ENCODE assay signal across 8 cellular contexts in genomic region chr6:81938014-81938761, GRCh38.
DNase-seq lines count a peak whose midpoint lies in the region; ATAC-seq, FAIRE-seq and TF ChIP-seq lines count a peak whose summit lies in the region.

No MANE protein-coding gene starts in this region.

- H3K27ac ChIP-seq in SK-N-SH (ENCODE audit: low read depth in 2 of 2, low read length in 1 of 2) (peak overlapping the region in 1 of 2 experiments; percentile 93; a peak in 3 of 4 replicates), keratinocyte (ENCODE audit: control insufficient read depth, insufficient read depth, low read length) (peak overlapping the region; percentile 98), SJCRH30 (no peak overlapping the region)

- H3K9me3 ChIP-seq in SK-N-SH (no peaks in the 10 kb centered on the region), keratinocyte (ENCODE audit: control insufficient read depth, low read depth, low read length) (no peaks in the 10 kb centered on the region), SJCRH30 (replicated peaks) (no peaks in the 10 kb centered on the region)

- H3K36me3 ChIP-seq in SK-N-SH (replicated peaks in 1 of 2; ENCODE audit: control insufficient read depth in 1 of 2, insufficient read depth in 2 of 2, low read length in 1 of 2) (no peaks in the 10 kb centered on the region), keratinocyte (ENCODE audit: control insufficient read depth in 2 of 2, extremely low read depth in 1 of 2, insufficient read depth in 2 of 2, low read length in 2 of 2) (no peaks in the 10 kb centered on the region), SJCRH30 (no peaks in the 10 kb centered on the region)

- dilution Hi-C loops in keratinocyte (cut with MboI; ENCODE audit: extremely low pct_ligation_motif_present, low sequenced_read_pairs), result no loop called here

- H3K4me2 ChIP-seq in SK-N-SH, result peak overlapping the region; percentile 38; the same call in 1 of the 2 replicates
- H3K4me2 ChIP-seq in keratinocyte (ENCODE audit: control insufficient read depth, extremely low read depth, insufficient read depth, low read depth, low read length), result peak overlapping the region; percentile 62

- no peak for DNase-seq in SK-N-SH
- peak; percentile 94 for DNase-seq in keratinocyte (ENCODE audit: low read depth, low spot score)
- no peak for DNase-seq in NCI-H748 (lab: John Stamatoyannopoulos, UW; ENCODE audit: unreplicated experiment)
- no peak for DNase-seq in SJCRH30
- DNase-seq in activated CD8-positive, alpha-beta memory T cell treated with anti-CD3 and anti-CD28 coated beads for 24 hours, result no peak
- no peak for DNase-seq in RPMI8226

- H4K20me1 ChIP-seq in SK-N-SH (ENCODE audit: insufficient read depth), result no peaks in the 10 kb centered on the region
- no peaks in the 10 kb centered on the region for H4K20me1 ChIP-seq in keratinocyte (ENCODE audit: control insufficient read depth, extremely low read depth, insufficient read depth, low read length)

- H3K4me3 ChIP-seq in SK-N-SH (ENCODE audit: low read depth in 2 of 2, low read length in 1 of 2), result no peak overlapping the region
- no peak overlapping the region for H3K4me3 ChIP-seq in keratinocyte (ENCODE audit: control insufficient read depth in 2 of 3, extremely low read depth in 1 of 3, insufficient read depth in 2 of 3, low read depth in 1 of 3, low read length in 3 of 3)
- H3K4me3 ChIP-seq in SJCRH30, result no peak overlapping the region

- H3K27me3 ChIP-seq in SK-N-SH (ENCODE audit: insufficient read depth), result no peaks in the 10 kb centered on the region
- no peaks in the 10 kb centered on the region for H3K27me3 ChIP-seq in keratinocyte (ENCODE audit: control insufficient read depth, extremely low read depth, insufficient read depth, low read length)
- no peaks in the 10 kb centered on the region for H3K27me3 ChIP-seq in SJCRH30

- no peak overlapping the region for H2AFZ ChIP-seq in SK-N-SH (ENCODE audit: low read depth)
- peak overlapping the region; percentile 2 for H2AFZ ChIP-seq in keratinocyte (ENCODE audit: control insufficient read depth, low read length)

- FAIRE-seq in keratinocyte (lab: Jason Lieb, UNC), result peak; percentile 97

- no peak; a peak in 1 of 4 replicates for TF ChIP-seq EP300 in SK-N-SH (IDR thresholded peaks at IDR 0.05; ENCODE audit: borderline replicate concordance in 1 of 2, low read depth in 1 of 2, low read length in 1 of 2)

- H3K79me2 ChIP-seq in SK-N-SH (ENCODE audit: insufficient read depth) (no peaks in the 10 kb centered on the region), keratinocyte (ENCODE audit: control insufficient read depth, insufficient read depth, low read length) (no peaks in the 10 kb centered on the region)

- peak overlapping the region; percentile 44; the same call in 1 of the 2 replicates for H3K9ac ChIP-seq in SK-N-SH
- peak overlapping the region; percentile 57 for H3K9ac ChIP-seq in keratinocyte (ENCODE audit: control insufficient read depth, extremely low read depth, insufficient read depth, low read length)

- CTCF ChIA-PET in SK-N-SH (lab: Yijun Ruan, JAX), result no interaction called here

- TF ChIP-seq CTCF in SK-N-SH (IDR thresholded peaks at IDR 0.05), result no peak
- TF ChIP-seq CTCF in keratinocyte (optimal IDR thresholded peaks at IDR 0.05 in 1 of 3, IDR thresholded peaks at IDR 0.05 in 1 of 3, conservative IDR thresholded peaks at IDR 0.05 in 1 of 3; ENCODE audit: extremely low read depth in 1 of 3, insufficient read depth in 2 of 3, low read length in 3 of 3), result no peak

- POLR2A ChIA-PET in SK-N-SH (lab: Yijun Ruan, JAX), result no interaction called here

- no peaks in the 10 kb centered on the region for H3K9me1 ChIP-seq in keratinocyte (ENCODE audit: control insufficient read depth, extremely low read depth, insufficient read depth, low read length)

- 21% methylated on average over 4 of the region's 4 CpGs for WGBS in SK-N-SH (ENCODE audit: low lambda C conversion rate)

- peak; percentile 92 for ATAC-seq in GM18517 (IDR thresholded peaks at IDR 0.05; ENCODE audit: unreplicated experiment)
- ATAC-seq in HG03108 (IDR thresholded peaks at IDR 0.05; ENCODE audit: unreplicated experiment), result peak; percentile 69

- no peaks in the 10 kb centered on the region for H3K9me2 ChIP-seq in SK-N-SH

- TF ChIP-seq RAD21 in SK-N-SH (IDR thresholded peaks at IDR 0.05; ENCODE audit: low read length), result no peak

- H3F3A ChIP-seq in SK-N-SH (replicated peaks; ENCODE audit: insufficient read depth), result peaks cover 33% of the 10 kb centered on the region

- H3K4me1 ChIP-seq in SK-N-SH (ENCODE audit: control insufficient read depth in 1 of 2, insufficient read depth in 2 of 2, low read depth in 1 of 2, low read length in 1 of 2), result peaks cover 0 to 40% of the 10 kb centered on the region in 2 experiments; a peak in 3 of 4 replicates
- H3K4me1 ChIP-seq in keratinocyte (ENCODE audit: control insufficient read depth, extremely low read depth, insufficient read depth, low read length), result peaks cover 32% of the 10 kb centered on the region
- H3K4me1 ChIP-seq in SJCRH30, result no peaks in the 10 kb centered on the region

TF ChIP-seq in SK-N-SH, 30 proteins besides CTCF, POLR2A, EP300 and RAD21:
- TF ChIP-seq MAX (IDR thresholded peaks at IDR 0.05; ENCODE audit: low read depth) (peak; percentile 43; the same call in 1 of the 2 replicates), TCF12 (IDR thresholded peaks at IDR 0.05) (peak; percentile 86), USF1 (IDR thresholded peaks at IDR 0.05; ENCODE audit: borderline replicate concordance, low read depth) (peak; percentile 59; the same call in 1 of the 2 replicates), RCOR1 (IDR thresholded peaks at IDR 0.05; ENCODE audit: low read length) (no peak), FOSL2 (IDR thresholded peaks at IDR 0.05; ENCODE audit: borderline replicate concordance, low read depth) (peak; percentile 89), USF2 (IDR thresholded peaks at IDR 0.05; ENCODE audit: borderline replicate concordance, low read depth, low read length) (no peak), REST (IDR thresholded peaks at IDR 0.05; ENCODE audit: low read depth, low read length) (no peak), MEF2A (IDR thresholded peaks at IDR 0.05; ENCODE audit: borderline replicate concordance, low read depth) (0 out of 2 replicates have a peak, but pooled peaks have one; percentile 34), PBX3 (IDR thresholded peaks at IDR 0.05) (peak; percentile 56), ELF1 (IDR thresholded peaks at IDR 0.05) (no peak), FOXM1 (IDR thresholded peaks at IDR 0.05; ENCODE audit: low read depth) (no peak), EZH2phosphoT487 (IDR thresholded peaks at IDR 0.05; ENCODE audit: borderline replicate concordance, low read depth) (no peak), JUND (IDR thresholded peaks at IDR 0.05) (peak; percentile 77)
